Comparison of ENCODE assay signal across 15 cellular contexts in genomic region chrX:65582450-65583082, GRCh38. TPM values are rescaled to one million over a fixed set of nuclear protein-coding genes. Genes with fewer than 3 reads are reported as not detected.
A peak's percentile ranks its signal among the peaks of the same experiment; 100 is the strongest.
DNase-seq lines count a peak whose midpoint lies in the region; ATAC-seq and TF ChIP-seq lines count a peak whose summit lies in the region.
"Had no signal": no experiment of that assay in that cellular context is flagged by ENCODE, and none has a peak within 500 bp of the region (broad histone marks: within the 10 kb centered on the region; RNA-seq: fewer than 3 reads in every experiment).

No MANE protein-coding gene starts in this region.

- H3K4me1 ChIP-seq in endodermal cell (ENCODE audit: control insufficient read depth, insufficient read depth, low read length), result no peaks in the 10 kb centered on the region
- H3K4me1 ChIP-seq in stomach, result peaks cover 0 to 9% (median 6%) of the 10 kb centered on the region in 4 donors
- H3K4me1 ChIP-seq: psoas muscle had no signal

- no peak for TF ChIP-seq CTCF in endodermal cell (conservative IDR thresholded peaks at IDR 0.05)
- no peak for TF ChIP-seq CTCF in neural crest cell (conservative IDR thresholded peaks at IDR 0.05)
- TF ChIP-seq CTCF in stomach (IDR thresholded peaks at IDR 0.05), result no peak

- no peak overlapping the region for H3K27ac ChIP-seq in endodermal cell (ENCODE audit: low read depth, low read length)
- H3K27ac ChIP-seq in stomach, result no peak overlapping the region
- H3K27ac ChIP-seq: brain microvascular endothelial cell, psoas muscle had no signal

- H3K9me3 Mint-ChIP-seq in endodermal cell (peaks cover 58% of the 10 kb centered on the region), neural crest cell (peaks cover 2% of the 10 kb centered on the region)
- H3K9me3 Mint-ChIP-seq: activated naive CD8-positive, alpha-beta T cell treated with anti-CD3 and anti-CD28 coated beads, Interleukin-2, amount 10 ng/mL, durations not matched to agents 7 days and 5 days; T-helper 1 cell treated with Interleukin-12 subunit alpha and Interleukin-12 subunit beta and Interleukin-4 antibody, amounts not matched to agents 30 μg/mL and 1 μg/mL, for 36 hours had no signal

- 20 to 72% methylated on average over 1 to 3 of the region's 4 CpGs for WGBS in endodermal cell (ENCODE audit: insufficient coverage in 1 of 2, insufficient read length in 1 of 2), 2 experiments
- WGBS in stomach, 5 donors, result 32 to 60% (median 51%) methylated on average over 4 of the region's 4 CpGs

- H3K27me3 ChIP-seq in endodermal cell (ENCODE audit: control insufficient read depth, insufficient read depth, low read length, poor library complexity, severe bottlenecking) (no peaks in the 10 kb centered on the region), stomach (peaks cover 0 to 3% (median 0%) of the 10 kb centered on the region in 3 donors)
- H3K27me3 ChIP-seq: brain microvascular endothelial cell had no signal

- no peak for TF ChIP-seq POLR2A in stomach (IDR thresholded peaks at IDR 0.05)

- H3K4me1 Mint-ChIP-seq in endodermal cell, result peaks cover 8% of the 10 kb centered on the region
- peaks cover 12% of the 10 kb centered on the region for H3K4me1 Mint-ChIP-seq in neural crest cell

- H3K4me3 Mint-ChIP-seq in endodermal cell (no peak overlapping the region), neural crest cell (no peak overlapping the region)
- H3K4me3 Mint-ChIP-seq: activated CD8-positive, alpha-beta T cell treated with anti-CD3 and anti-CD28 coated beads, Interleukin-2, amount 10 ng/mL, durations not matched to agents 7 days and 5 days; activated naive CD8-positive, alpha-beta T cell treated with anti-CD3 and anti-CD28 coated beads, Interleukin-2, amount 10 ng/mL, durations not matched to agents 7 days and 5 days; T-helper 1 cell treated with Interleukin-12 subunit alpha and Interleukin-12 subunit beta and Interleukin-4 antibody, amounts not matched to agents 30 μg/mL and 1 μg/mL, for 36 hours had no signal

- no peaks in the 10 kb centered on the region for H3K9me3 ChIP-seq in endodermal cell (ENCODE audit: control insufficient read depth, low read length)
- H3K9me3 ChIP-seq in stomach, result no peaks in the 10 kb centered on the region
- H3K9me3 ChIP-seq: BLaER1 treated with 17β-estradiol and CSF1 and Interleukin-3, amounts not matched to agents 10 nM and 100 nM; psoas muscle had no signal

- H3K27ac Mint-ChIP-seq in endodermal cell (peak overlapping the region; percentile 75), neural crest cell (ENCODE audit: unreplicated experiment) (peak overlapping the region; percentile 27)
- H3K27ac Mint-ChIP-seq: activated CD8-positive, alpha-beta T cell treated with anti-CD3 and anti-CD28 coated beads, Interleukin-2, amount 10 ng/mL, durations not matched to agents 7 days and 5 days; activated naive CD8-positive, alpha-beta T cell treated with anti-CD3 and anti-CD28 coated beads, Interleukin-2, amount 10 ng/mL, durations not matched to agents 7 days and 5 days; T-helper 1 cell treated with Interleukin-12 subunit alpha and Interleukin-12 subunit beta and Interleukin-4 antibody, amounts not matched to agents 30 μg/mL and 1 μg/mL, for 36 hours had no signal

- H3K4me3 ChIP-seq in endodermal cell (ENCODE audit: low read length) (no peak overlapping the region), stomach (no peak overlapping the region)
- H3K4me3 ChIP-seq: BLaER1 treated with 17β-estradiol and CSF1 and Interleukin-3, amounts not matched to agents 10 nM and 100 nM; psoas muscle had no signal

- H3K9ac ChIP-seq in endodermal cell (ENCODE audit: extremely low read depth, low read length, poor library complexity, severe bottlenecking), result no peak overlapping the region

- DNase-seq in DMS153 (lab: John Stamatoyannopoulos, UW) (peak; percentile 5), DMS153 treated with DMSO at 0.1 percent for 48 hours (lab: John Stamatoyannopoulos, UW; ENCODE audit: unreplicated experiment) (no peak), NCI-H2171 (lab: John Stamatoyannopoulos, UW) (peak; percentile 27), endodermal cell (peak; percentile 47), neural crest cell (ENCODE audit: low read depth, low spot score) (no peak), hippocampal formation (lab: John Stamatoyannopoulos, UW) (no peak), stomach (no peak)
- DNase-seq: kidney had no signal

- no peak for TF ChIP-seq EP300 in stomach (IDR thresholded peaks at IDR 0.05)

- H3K36me3 ChIP-seq in endodermal cell (ENCODE audit: control insufficient read depth, insufficient read depth, low read length), result no peaks in the 10 kb centered on the region
- H3K36me3 ChIP-seq in stomach, result no peaks in the 10 kb centered on the region
- H3K36me3 ChIP-seq: BLaER1 treated with 17β-estradiol and CSF1 and Interleukin-3, amounts not matched to agents 10 nM and 100 nM; brain microvascular endothelial cell had no signal

- H3K36me3 Mint-ChIP-seq in endodermal cell (ENCODE audit: low read depth) (no peaks in the 10 kb centered on the region), neural crest cell (ENCODE audit: low read depth) (no peaks in the 10 kb centered on the region)
- H3K36me3 Mint-ChIP-seq: activated naive CD8-positive, alpha-beta T cell treated with anti-CD3 and anti-CD28 coated beads, Interleukin-2, amount 10 ng/mL, durations not matched to agents 7 days and 5 days had no signal

- no peak for ATAC-seq in HG03175 (IDR thresholded peaks at IDR 0.05; ENCODE audit: unreplicated experiment)

- intact Hi-C loops in stomach (cut with DNase I; ENCODE audit: low total_unique reads), result loop anchor here (5.0 kb wide), 1 partner anchor 405 kb away; no protein-coding TSS in a partner anchor

- peaks cover 2% of the 10 kb centered on the region for H3K27me3 Mint-ChIP-seq in endodermal cell (ENCODE audit: insufficient read depth)
- H3K27me3 Mint-ChIP-seq in neural crest cell (ENCODE audit: low read depth), result peaks cover 2% of the 10 kb centered on the region
- H3K27me3 Mint-ChIP-seq: activated naive CD8-positive, alpha-beta T cell treated with anti-CD3 and anti-CD28 coated beads, Interleukin-2, amount 10 ng/mL, durations not matched to agents 7 days and 5 days had no signal

RNA-seq across cellular contexts. Expression of gene LAS1L, which starts 48.0 kb away (rescaled TPM):
- total RNA-seq in endodermal cell (10 to 100 TPM; 55.0 to 56.2 TPM), neural crest cell (48.5 and 52.1 TPM in 2 replicates), stomach (10 to 100 TPM in 3 of 5 donors, 1 to 10 TPM in 2; 1.4 to 23.7 (median 19.6) TPM)
- polyA plus RNA-seq in endodermal cell (2013, experiment 1 of 2), result 45.7 TPM
- polyA plus RNA-seq in endodermal cell (2013, experiment 2 of 2), result 39.7 TPM
- 10 to 100 TPM; 13.8 to 23.0 (median 18.0) TPM for polyA plus RNA-seq in stomach

Comparison
In these comparisons a context has a peak if more than half of its experiments do, and no peak if none do; other contexts are left out.
1. DNase-seq: peak in DMS153 (single experiment), NCI-H2171 (single experiment) and endodermal cell (single experiment); none in DMS153 treated with DMSO at 0.1 percent for 48 hours (single experiment), neural crest cell (single experiment), hippocampal formation (0 of 2) and stomach (single experiment).